In the genomic region with DNA sequence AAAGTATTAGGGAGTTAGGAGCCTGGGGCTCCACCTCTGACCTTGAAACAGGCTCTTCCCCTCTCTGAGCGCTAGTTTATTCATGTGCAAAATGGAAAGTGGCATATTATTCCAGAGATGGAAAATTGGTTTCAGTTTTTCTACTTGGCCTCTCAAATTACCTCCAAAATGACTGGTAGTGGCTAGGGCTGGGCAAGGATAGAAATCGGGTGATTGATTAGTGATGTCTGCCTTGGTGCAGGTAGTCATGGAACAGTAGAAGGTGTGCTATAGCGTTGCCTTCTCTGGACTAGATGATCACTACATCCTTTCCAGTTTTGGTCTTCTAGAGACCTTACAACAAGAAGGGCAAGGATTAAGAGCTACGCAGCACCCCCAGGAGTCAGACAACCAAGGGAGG, we compare ENCODE assay signal across 20 cellular contexts. TPM values are rescaled to one million over a fixed set of nuclear protein-coding genes. Genes with fewer than 3 reads are reported as not detected.
A peak's percentile ranks its signal among the peaks of the same experiment; 100 is the strongest.
DNase-seq lines count a peak whose midpoint lies in the region; ATAC-seq, FAIRE-seq and TF ChIP-seq lines count a peak whose summit lies in the region.
"Had no signal": no experiment of that assay in that cellular context is flagged by ENCODE, and none has a peak within 500 bp of the region (broad histone marks: within the 10 kb centered on the region; RNA-seq: fewer than 3 reads in every experiment).

No MANE protein-coding gene starts in this region.

- H3K4me3 ChIP-seq in HepG2 (replicated peaks in 1 of 3; ENCODE audit: insufficient read depth in 1 of 3, low read depth in 2 of 3, low read length in 3 of 3) (no peak overlapping the region), right lobe of liver (no peak overlapping the region), PC-3 (ENCODE audit: low read length) (no peak overlapping the region)

- no peak for TF ChIP-seq POLR2A in HepG2 (IDR thresholded peaks at IDR 0.05; ENCODE audit: insufficient read depth in 1 of 2, low read depth in 2 of 2, low read length in 2 of 2)
- no peak for TF ChIP-seq POLR2A in right lobe of liver (IDR thresholded peaks at IDR 0.05)

- no peak for ATAC-seq in HepG2
- no peak for ATAC-seq in right lobe of liver
- no peak for ATAC-seq in PC-3
- ATAC-seq: CD8-positive, alpha-beta T cell had no signal

- no peak overlapping the region for H3K4me3 Mint-ChIP-seq in nephron progenitor cell
- H3K4me3 Mint-ChIP-seq: CD8-positive, alpha-beta T cell had no signal

- in situ Hi-C loops in HepG2 (cut with HindIII; ENCODE audit: extremely low pct_ligation_motif_present, low pct_unique_long_range_greater_than_20kb), result no loop called here

- H3K9me2 ChIP-seq in PC-3 (replicated peaks; ENCODE audit: low read length), result no peaks in the 10 kb centered on the region

- peaks cover 0 to 27% of the 10 kb centered on the region in 2 experiments; a peak in 2 of 5 replicates for H3K27me3 ChIP-seq in HepG2 (ENCODE audit: control insufficient read depth in 1 of 2, insufficient read depth in 2 of 2, low read length in 2 of 2)
- H3K27me3 ChIP-seq in right lobe of liver, result no peaks in the 10 kb centered on the region
- H3K27me3 ChIP-seq in PC-3 (ENCODE audit: low read length), result 0 out of 2 replicates have a peak, but pooled peaks cover 4% of the 10 kb centered on the region

- TF ChIP-seq RAD21 in HepG2 (CRISPR knock-in tag; IDR thresholded peaks at IDR 0.05), result no peak

- 23% methylated on average over 4 of the region's 4 CpGs for WGBS in HepG2 (ENCODE audit: low lambda C conversion rate)
- 84% methylated on average over 4 of the region's 4 CpGs for WGBS in right lobe of liver (ENCODE audit: insufficient coverage, low coverage, low lambda C conversion rate, missing lambda C conversion rate)

- CTCF ChIA-PET in HepG2 (lab: Yijun Ruan, JAX; ENCODE audit: low intra/inter-chr PET ratio, low total read pairs) (no interaction called here), PC-3 (lab: Charles Lee) (no interaction called here)

- H3K36me3 Mint-ChIP-seq in nephron progenitor cell (ENCODE audit: low read depth), result no peaks in the 10 kb centered on the region
- H3K36me3 Mint-ChIP-seq: CD8-positive, alpha-beta T cell had no signal

- peaks cover 44% of the 10 kb centered on the region for H3K4me1 Mint-ChIP-seq in nephron progenitor cell

- no peaks in the 10 kb centered on the region for H3F3A ChIP-seq in PC-3 (ENCODE audit: low read length, unreplicated experiment)

- H3K27me3 Mint-ChIP-seq in nephron progenitor cell (ENCODE audit: low read depth, poor library complexity), result peaks cover 18% of the 10 kb centered on the region

- H3K4me1 ChIP-seq in HepG2 (ENCODE audit: insufficient read depth, low read length) (peaks cover 59% of the 10 kb centered on the region), right lobe of liver (peaks cover 0 to 6% (median 0%) of the 10 kb centered on the region in 4 donors), PC-3 (ENCODE audit: insufficient read depth, low read length) (no peaks in the 10 kb centered on the region)

- POLR2A ChIA-PET in HepG2 (lab: Yijun Ruan, JAX) (no interaction called here), PC-3 (lab: Charles Lee; ENCODE audit: unreplicated experiment) (no interaction called here)

- H3K27ac ChIP-seq in HepG2 (ENCODE audit: extremely low read length, insufficient read depth, low read length), result no peak overlapping the region
- H3K27ac ChIP-seq in right lobe of liver, result no peak overlapping the region
- H3K27ac ChIP-seq in PC-3 (ENCODE audit: low read length), result no peak overlapping the region
- H3K27ac ChIP-seq: C4-2B had no signal

- peak overlapping the region; percentile 41; the same call in 1 of the 2 replicates for H3K4me2 ChIP-seq in HepG2 (ENCODE audit: low read depth, low read length)
- peak overlapping the region; percentile 23; the same call in 1 of the 2 replicates for H3K4me2 ChIP-seq in PC-3 (ENCODE audit: low read length)

- DNase-seq in HepG2 (ENCODE audit: low spot score), result no peak
- DNase-seq in right lobe of liver, result no peak
- DNase-seq in PC-3, result no peak
- DNase-seq in nephron progenitor cell, result no peak
- no peak for DNase-seq in NK-92 treated with Interleukin-12 subunit alpha and Interleukin-12 subunit beta, amount 100 ng/mL, for 24 hours (lab: John Stamatoyannopoulos, UW)
- DNase-seq in foreskin melanocyte, result no peak
- no peak for DNase-seq in NCI-H526 treated with DMSO at 0.1 percent for 48 hours (lab: John Stamatoyannopoulos, UW)
- DNase-seq: ACHN; CD8-positive, alpha-beta T cell; COR-L47; DMS153; DND-41; GF-D8; HCEC 1CT; IMR-90 had no signal

- intact Hi-C loops in HepG2 (cut with micrococcal nuclease; ENCODE audit: unreplicated experiment) (no loop called here), right lobe of liver (cut with DNase I) (no loop called here), PC-3 (cut with micrococcal nuclease) (no loop called here)

- H3K9me3 Mint-ChIP-seq in nephron progenitor cell, result peaks cover 4% of the 10 kb centered on the region
- H3K9me3 Mint-ChIP-seq: CD8-positive, alpha-beta T cell had no signal

- BruUV-seq in HepG2 (replicated peaks; lab: Mats Ljungman, UMichigan) (no TSS peak), PC-3 (replicated peaks; lab: Mats Ljungman, UMichigan) (no TSS peak)

- no peak for TF ChIP-seq EP300 in HepG2 (IDR thresholded peaks at IDR 0.05; ENCODE audit: low read depth in 2 of 2, low read length in 2 of 2)
- TF ChIP-seq EP300 in HepG2 (CRISPR knock-in tag; IDR thresholded peaks at IDR 0.05; ENCODE audit: borderline replicate concordance), result no peak

- H3K79me2 ChIP-seq in HepG2 (ENCODE audit: insufficient read depth, low read length), result no peaks in the 10 kb centered on the region
- H3K79me2 ChIP-seq in PC-3 (ENCODE audit: low read length), result no peaks in the 10 kb centered on the region

- H3K9ac ChIP-seq in HepG2 (ENCODE audit: insufficient read depth, low read depth, low read length) (no peak overlapping the region), PC-3 (ENCODE audit: low read length) (no peak overlapping the region)

- H4K20me1 ChIP-seq in HepG2 (ENCODE audit: insufficient read depth, low read length) (no peaks in the 10 kb centered on the region), PC-3 (ENCODE audit: low read length) (no peaks in the 10 kb centered on the region)

- no peaks in the 10 kb centered on the region for H3K36me3 ChIP-seq in HepG2 (replicated peaks in 1 of 2; ENCODE audit: control insufficient read depth in 1 of 2, insufficient read depth in 2 of 2, low read length in 2 of 2)
- H3K36me3 ChIP-seq in right lobe of liver, result no peaks in the 10 kb centered on the region
- H3K36me3 ChIP-seq in PC-3 (ENCODE audit: low read depth, low read length), result no peaks in the 10 kb centered on the region

- H2AFZ ChIP-seq in HepG2 (ENCODE audit: low read length) (no peak overlapping the region), PC-3 (ENCODE audit: low read length) (no peak overlapping the region)

- H3K9me3 ChIP-seq in HepG2 (ENCODE audit: low read length) (no peaks in the 10 kb centered on the region), right lobe of liver (no peaks in the 10 kb centered on the region), PC-3 (ENCODE audit: low read length) (no peaks in the 10 kb centered on the region)

- no peak for FAIRE-seq in HepG2 (lab: Jason Lieb, UNC)
- FAIRE-seq: D721Med, GM19239 had no signal

- TF ChIP-seq CTCF in HepG2 (CRISPR knock-in tag; IDR thresholded peaks at IDR 0.05) (no peak), right lobe of liver (IDR thresholded peaks at IDR 0.05) (no peak), PC-3 (conservative IDR thresholded peaks at IDR 0.05; ENCODE audit: low read depth, low read length) (no peak), nephron progenitor cell (IDR thresholded peaks at IDR 0.05) (no peak)

- peak overlapping the region; percentile 28 for H3K27ac Mint-ChIP-seq in nephron progenitor cell
- H3K27ac Mint-ChIP-seq: CD8-positive, alpha-beta T cell had no signal

RNA-seq across cellular contexts. Expression of a gene that starts 8.6 kb away (rescaled TPM):
- total RNA-seq in HepG2 (2016; rRNA removed; fragmentation: Illumina TruSeq; extraction: Trizol) (0.46 and 0.80 TPM in 2 replicates), right lobe of liver (1 to 10 TPM in 1 of 6 experiments, under 1 TPM in 1, not detected in 4; 0.06 to 1.6 TPM), PC-3 (2014; rRNA removed) (0.12 TPM in 1 of 2 replicates, not detected in the other)
- 0.44 and 0.61 TPM in 2 replicates for total RNA-seq in HepG2 (2016; cell fraction: cytosol; rRNA removed; fragmentation: Illumina TruSeq; extraction: Trizol; ENCODE audit: low read depth)
- total RNA-seq in HepG2 (2016; cell fraction: insoluble cytoplasmic fraction; rRNA removed; fragmentation: Illumina TruSeq; extraction: Trizol), result 0.37 and 0.48 TPM in 2 replicates
- 1.1 TPM in 2 replicates for total RNA-seq in HepG2 (2016; cell fraction: membrane; rRNA removed; fragmentation: Illumina TruSeq; extraction: Trizol)
- 0.56 and 0.75 TPM in 2 replicates for total RNA-seq in HepG2 (2016; cell fraction: nucleus; rRNA removed; fragmentation: Illumina TruSeq; extraction: Trizol)
- 0.08 and 0.09 TPM in 2 replicates for polyA plus RNA-seq in HepG2 (2011; rRNA removed)
- polyA plus RNA-seq in HepG2 (2011; cell fraction: cytosol; rRNA removed), result 0.09 TPM in 1 of 2 replicates, not detected in the other
- polyA plus RNA-seq in HepG2 (2011; cell fraction: nucleus; rRNA removed), result 0.27 and 0.28 TPM in 2 replicates
- polyA plus RNA-seq in HepG2 (2012), result 0.05 TPM in 1 of 2 replicates, not detected in the other
- 0.61 and 0.75 TPM in 2 replicates for polyA plus RNA-seq in HepG2 (2016; cell fraction: cytosol; fragmentation: Illumina TruSeq; extraction: Trizol; ENCODE audit: low read depth)
- polyA plus RNA-seq in HepG2 (2016; cell fraction: insoluble cytoplasmic fraction; fragmentation: Illumina TruSeq; extraction: Trizol; ENCODE audit: low read depth), result 0.61 and 1.6 TPM in 2 replicates
- polyA plus RNA-seq in HepG2 (2016; cell fraction: membrane; fragmentation: Illumina TruSeq; extraction: Trizol; ENCODE audit: low read depth), result 0.93 and 1.2 TPM in 2 replicates
- polyA plus RNA-seq in HepG2 (2016; cell fraction: nucleus; fragmentation: Illumina TruSeq; extraction: Trizol; ENCODE audit: insufficient read depth, low read depth), result 1.5 and 3.3 TPM in 2 replicates
- 0.18 TPM in 1 of 2 replicates, not detected in the other for polyA minus RNA-seq in HepG2 (2011; rRNA and poly(A)+ RNA removed; ENCODE audit: low replicate concordance)
- not detected in 2 replicates for polyA minus RNA-seq in HepG2 (2011; cell fraction: cytosol; rRNA and poly(A)+ RNA removed)
- not detected in 2 replicates for polyA minus RNA-seq in HepG2 (2011; cell fraction: nucleus; rRNA and poly(A)+ RNA removed)
- total RNA-seq: CD8-positive, alpha-beta T cell; IMR-90 had no signal
- polyA plus RNA-seq: IMR-90 had no signal

RNA-seq across cellular contexts. Expression of a gene that starts 50.0 kb away (rescaled TPM):
- total RNA-seq in HepG2 (2016; rRNA removed; fragmentation: Illumina TruSeq; extraction: Trizol), result 0.87 and 1.4 TPM in 2 replicates
- 1.4 and 1.6 TPM in 2 replicates for total RNA-seq in HepG2 (2016; cell fraction: cytosol; rRNA removed; fragmentation: Illumina TruSeq; extraction: Trizol; ENCODE audit: low read depth)
- 1.4 and 2.0 TPM in 2 replicates for total RNA-seq in HepG2 (2016; cell fraction: insoluble cytoplasmic fraction; rRNA removed; fragmentation: Illumina TruSeq; extraction: Trizol)
- total RNA-seq in HepG2 (2016; cell fraction: membrane; rRNA removed; fragmentation: Illumina TruSeq; extraction: Trizol), result 1.3 and 1.4 TPM in 2 replicates
- total RNA-seq in HepG2 (2016; cell fraction: nucleus; rRNA removed; fragmentation: Illumina TruSeq; extraction: Trizol), result 1.1 TPM in 1 of 2 replicates, not detected in the other
- 0.33 and 0.59 TPM in 2 replicates for polyA plus RNA-seq in HepG2 (2011; rRNA removed)
- 0.42 and 0.54 TPM in 2 replicates for polyA plus RNA-seq in HepG2 (2011; cell fraction: cytosol; rRNA removed)
- not detected in 2 replicates for polyA plus RNA-seq in HepG2 (2011; cell fraction: nucleus; rRNA removed)
- 0.41 and 0.44 TPM in 2 replicates for polyA plus RNA-seq in HepG2 (2012)
- 1.4 and 1.7 TPM in 2 replicates for polyA plus RNA-seq in HepG2 (2016; cell fraction: cytosol; fragmentation: Illumina TruSeq; extraction: Trizol; ENCODE audit: low read depth)
- polyA plus RNA-seq in HepG2 (2016; cell fraction: insoluble cytoplasmic fraction; fragmentation: Illumina TruSeq; extraction: Trizol; ENCODE audit: low read depth), result 1.0 and 1.1 TPM in 2 replicates
- 1.1 and 1.2 TPM in 2 replicates for polyA plus RNA-seq in HepG2 (2016; cell fraction: membrane; fragmentation: Illumina TruSeq; extraction: Trizol; ENCODE audit: low read depth)
- 1.7 TPM in 1 of 2 replicates, not detected in the other for polyA plus RNA-seq in HepG2 (2016; cell fraction: nucleus; fragmentation: Illumina TruSeq; extraction: Trizol; ENCODE audit: insufficient read depth, low read depth)
- not detected in 2 replicates for polyA minus RNA-seq in HepG2 (2011; rRNA and poly(A)+ RNA removed; ENCODE audit: low replicate concordance)
- polyA minus RNA-seq in HepG2 (2011; cell fraction: cytosol; rRNA and poly(A)+ RNA removed), result not detected in 2 replicates
- not detected in 2 replicates for polyA minus RNA-seq in HepG2 (2011; cell fraction: nucleus; rRNA and poly(A)+ RNA removed)
- not detected for total RNA-seq in right lobe of liver
- total RNA-seq in PC-3 (2014; rRNA removed), result not detected in 2 replicates
- total RNA-seq: A172; CD8-positive, alpha-beta T cell; H4; IMR-90 had no signal
- polyA plus RNA-seq: IMR-90 had no signal
